ENCODE assay signal across 1 cellular context in the genomic region with DNA sequence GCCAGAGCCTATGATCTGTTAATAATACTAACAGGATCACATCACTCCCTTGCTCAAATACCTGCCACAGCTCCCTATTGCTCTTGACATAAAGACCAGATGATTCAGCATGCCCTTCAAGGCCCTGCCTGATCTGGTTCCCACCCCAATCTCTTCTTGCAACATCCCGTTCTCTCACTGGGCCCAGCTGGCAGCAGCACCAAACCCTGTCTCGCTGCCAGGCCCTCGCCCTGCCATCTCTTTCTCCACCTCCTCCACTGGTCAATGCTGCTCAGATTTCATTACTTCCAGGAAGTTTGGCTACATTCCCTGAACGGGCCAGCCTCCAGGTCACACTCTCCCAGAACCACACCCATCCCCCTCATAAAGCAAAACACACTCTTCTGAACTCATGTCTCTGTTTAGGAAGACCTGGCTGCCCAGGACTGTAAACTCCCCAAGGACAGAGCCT.
TF ChIP-seq lines count a peak whose summit lies in the region.

No MANE protein-coding gene starts in this region.

TF ChIP-seq in K562, 482 proteins besides CTCF, POLR2A, EP300 and RAD21 (continues in another document):
- TF ChIP-seq HDAC2 (IDR thresholded peaks at IDR 0.05) = 0 out of 2 replicates have a peak, but pooled peaks have one; percentile 21
- TF ChIP-seq NFE2 (IDR thresholded peaks at IDR 0.05; ENCODE audit: low read depth) = peak; percentile 39; the same call in 1 of the 2 replicates
- TF ChIP-seq, protein P1, sequence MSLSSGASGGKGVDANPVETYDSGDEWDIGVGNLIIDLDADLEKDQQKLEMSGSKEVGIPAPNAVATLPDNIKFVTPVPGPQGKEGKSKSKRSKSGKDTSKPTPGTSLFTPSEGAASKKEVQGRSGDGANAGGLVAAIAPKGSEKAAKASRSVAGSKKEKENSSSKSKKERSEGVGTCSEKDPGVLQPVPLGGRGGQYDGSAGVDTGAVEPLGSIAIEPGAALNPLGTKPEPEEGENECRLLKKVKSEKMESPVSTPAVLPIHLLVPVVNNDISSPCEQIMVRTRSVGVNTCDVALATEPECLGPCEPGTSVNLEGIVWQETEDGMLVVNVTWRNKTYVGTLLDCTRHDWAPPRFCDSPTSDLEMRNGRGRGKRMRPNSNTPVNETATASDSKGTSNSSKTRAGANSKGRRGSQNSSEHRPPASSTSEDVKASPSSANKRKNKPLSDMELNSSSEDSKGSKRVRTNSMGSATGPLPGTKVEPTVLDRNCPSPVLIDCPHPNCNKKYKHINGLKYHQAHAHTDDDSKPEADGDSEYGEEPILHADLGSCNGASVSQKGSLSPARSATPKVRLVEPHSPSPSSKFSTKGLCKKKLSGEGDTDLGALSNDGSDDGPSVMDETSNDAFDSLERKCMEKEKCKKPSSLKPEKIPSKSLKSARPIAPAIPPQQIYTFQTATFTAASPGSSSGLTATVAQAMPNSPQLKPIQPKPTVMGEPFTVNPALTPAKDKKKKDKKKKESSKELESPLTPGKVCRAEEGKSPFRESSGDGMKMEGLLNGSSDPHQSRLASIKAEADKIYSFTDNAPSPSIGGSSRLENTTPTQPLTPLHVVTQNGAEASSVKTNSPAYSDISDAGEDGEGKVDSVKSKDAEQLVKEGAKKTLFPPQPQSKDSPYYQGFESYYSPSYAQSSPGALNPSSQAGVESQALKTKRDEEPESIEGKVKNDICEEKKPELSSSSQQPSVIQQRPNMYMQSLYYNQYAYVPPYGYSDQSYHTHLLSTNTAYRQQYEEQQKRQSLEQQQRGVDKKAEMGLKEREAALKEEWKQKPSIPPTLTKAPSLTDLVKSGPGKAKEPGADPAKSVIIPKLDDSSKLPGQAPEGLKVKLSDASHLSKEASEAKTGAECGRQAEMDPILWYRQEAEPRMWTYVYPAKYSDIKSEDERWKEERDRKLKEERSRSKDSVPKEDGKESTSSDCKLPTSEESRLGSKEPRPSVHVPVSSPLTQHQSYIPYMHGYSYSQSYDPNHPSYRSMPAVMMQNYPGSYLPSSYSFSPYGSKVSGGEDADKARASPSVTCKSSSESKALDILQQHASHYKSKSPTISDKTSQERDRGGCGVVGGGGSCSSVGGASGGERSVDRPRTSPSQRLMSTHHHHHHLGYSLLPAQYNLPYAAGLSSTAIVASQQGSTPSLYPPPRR (CRISPR knock-in tag; IDR thresholded peaks at IDR 0.05; ENCODE audit: borderline replicate concordance) = no peak
- TF ChIP-seq ADNP (tag; IDR thresholded peaks at IDR 0.05) = no peak
- TF ChIP-seq SRSF3 (IDR thresholded peaks at IDR 0.05; ENCODE audit: insufficient read depth, low read length) = no peak
- TF ChIP-seq JUNB (CRISPR knock-in tag; conservative IDR thresholded peaks at IDR 0.05) = no peak
- TF ChIP-seq TAF15 (IDR thresholded peaks at IDR 0.05; ENCODE audit: low read depth, low read length) = no peak
- no peak for TF ChIP-seq SETDB1 (IDR thresholded peaks at IDR 0.05; ENCODE audit: low read length)
- TF ChIP-seq HDAC6 (IDR thresholded peaks at IDR 0.05; ENCODE audit: low read depth, low read length) = no peak
- TF ChIP-seq BACH1 (tag; IDR thresholded peaks at IDR 0.05) = no peak
- TF ChIP-seq, protein P2, sequence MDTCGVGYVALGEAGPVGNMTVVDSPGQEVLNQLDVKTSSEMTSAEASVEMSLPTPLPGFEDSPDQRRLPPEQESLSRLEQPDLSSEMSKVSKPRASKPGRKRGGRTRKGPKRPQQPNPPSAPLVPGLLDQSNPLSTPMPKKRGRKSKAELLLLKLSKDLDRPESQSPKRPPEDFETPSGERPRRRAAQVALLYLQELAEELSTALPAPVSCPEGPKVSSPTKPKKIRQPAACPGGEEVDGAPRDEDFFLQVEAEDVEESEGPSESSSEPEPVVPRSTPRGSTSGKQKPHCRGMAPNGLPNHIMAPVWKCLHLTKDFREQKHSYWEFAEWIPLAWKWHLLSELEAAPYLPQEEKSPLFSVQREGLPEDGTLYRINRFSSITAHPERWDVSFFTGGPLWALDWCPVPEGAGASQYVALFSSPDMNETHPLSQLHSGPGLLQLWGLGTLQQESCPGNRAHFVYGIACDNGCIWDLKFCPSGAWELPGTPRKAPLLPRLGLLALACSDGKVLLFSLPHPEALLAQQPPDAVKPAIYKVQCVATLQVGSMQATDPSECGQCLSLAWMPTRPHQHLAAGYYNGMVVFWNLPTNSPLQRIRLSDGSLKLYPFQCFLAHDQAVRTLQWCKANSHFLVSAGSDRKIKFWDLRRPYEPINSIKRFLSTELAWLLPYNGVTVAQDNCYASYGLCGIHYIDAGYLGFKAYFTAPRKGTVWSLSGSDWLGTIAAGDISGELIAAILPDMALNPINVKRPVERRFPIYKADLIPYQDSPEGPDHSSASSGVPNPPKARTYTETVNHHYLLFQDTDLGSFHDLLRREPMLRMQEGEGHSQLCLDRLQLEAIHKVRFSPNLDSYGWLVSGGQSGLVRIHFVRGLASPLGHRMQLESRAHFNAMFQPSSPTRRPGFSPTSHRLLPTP (IDR thresholded peaks at IDR 0.05; ENCODE audit: borderline replicate concordance, extremely low read depth, insufficient read length) = no peak
- 0 out of 2 replicates have a peak, but pooled peaks have one; percentile 29 for TF ChIP-seq NFIC (IDR thresholded peaks at IDR 0.05)
- no peak for TF ChIP-seq ZNF586 (CRISPR knock-in tag; conservative IDR thresholded peaks at IDR 0.05)
- no peak for TF ChIP-seq YBX1 (IDR thresholded peaks at IDR 0.05)
- no peak for TF ChIP-seq STAT5A (IDR thresholded peaks at IDR 0.05; ENCODE audit: borderline replicate concordance, low read length)
- TF ChIP-seq ZSCAN32 (CRISPR knock-in tag; IDR thresholded peaks at IDR 0.05) = no peak
- TF ChIP-seq, protein P3, sequence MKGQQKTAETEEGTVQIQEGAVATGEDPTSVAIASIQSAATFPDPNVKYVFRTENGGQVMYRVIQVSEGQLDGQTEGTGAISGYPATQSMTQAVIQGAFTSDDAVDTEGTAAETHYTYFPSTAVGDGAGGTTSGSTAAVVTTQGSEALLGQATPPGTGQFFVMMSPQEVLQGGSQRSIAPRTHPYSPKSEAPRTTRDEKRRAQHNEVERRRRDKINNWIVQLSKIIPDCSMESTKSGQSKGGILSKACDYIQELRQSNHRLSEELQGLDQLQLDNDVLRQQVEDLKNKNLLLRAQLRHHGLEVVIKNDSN (CRISPR knock-in tag; IDR thresholded peaks at IDR 0.05) = no peak
- no peak for TF ChIP-seq SMAD1 (IDR thresholded peaks at IDR 0.05; ENCODE audit: low read depth, low read length, partially characterized antibody)
- no peak for TF ChIP-seq GATAD2B (IDR thresholded peaks at IDR 0.05; ENCODE audit: borderline replicate concordance)
- peak; percentile 59 for TF ChIP-seq CEBPB (tag; IDR thresholded peaks at IDR 0.05)
- TF ChIP-seq KLF6 (CRISPR knock-in tag; IDR thresholded peaks at IDR 0.05; ENCODE audit: borderline replicate concordance) = no peak
- TF ChIP-seq MEF2A (IDR thresholded peaks at IDR 0.05; ENCODE audit: control insufficient read depth, low read depth, low read length) = no peak
- no peak for TF ChIP-seq HNRNPUL1 (IDR thresholded peaks at IDR 0.05; ENCODE audit: low read length)
- no peak for TF ChIP-seq RBM25 (IDR thresholded peaks at IDR 0.05; ENCODE audit: low read depth, low read length, severe bottlenecking)
- TF ChIP-seq, protein P4, sequence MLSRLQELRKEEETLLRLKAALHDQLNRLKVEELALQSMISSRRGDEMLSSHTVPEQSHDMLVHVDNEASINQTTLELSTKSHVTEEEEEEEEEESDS (CRISPR knock-in tag; IDR thresholded peaks at IDR 0.05) = no peak
- TF ChIP-seq, protein P5, sequence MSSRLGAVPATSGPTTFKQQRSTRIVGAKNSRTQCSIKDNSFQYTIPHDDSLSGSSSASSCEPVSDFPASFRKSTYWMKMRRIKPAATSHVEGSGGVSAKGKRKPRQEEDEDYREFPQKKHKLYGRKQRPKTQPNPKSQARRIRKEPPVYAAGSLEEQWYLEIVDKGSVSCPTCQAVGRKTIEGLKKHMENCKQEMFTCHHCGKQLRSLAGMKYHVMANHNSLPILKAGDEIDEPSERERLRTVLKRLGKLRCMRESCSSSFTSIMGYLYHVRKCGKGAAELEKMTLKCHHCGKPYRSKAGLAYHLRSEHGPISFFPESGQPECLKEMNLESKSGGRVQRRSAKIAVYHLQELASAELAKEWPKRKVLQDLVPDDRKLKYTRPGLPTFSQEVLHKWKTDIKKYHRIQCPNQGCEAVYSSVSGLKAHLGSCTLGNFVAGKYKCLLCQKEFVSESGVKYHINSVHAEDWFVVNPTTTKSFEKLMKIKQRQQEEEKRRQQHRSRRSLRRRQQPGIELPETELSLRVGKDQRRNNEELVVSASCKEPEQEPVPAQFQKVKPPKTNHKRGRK (tag; IDR thresholded peaks at IDR 0.05) = no peak
- TF ChIP-seq ESRRA (IDR thresholded peaks at IDR 0.05; ENCODE audit: borderline replicate concordance, low read depth) = no peak
- no peak for TF ChIP-seq FOXP1 (CRISPR knock-in tag; IDR thresholded peaks at IDR 0.05)
- peak; percentile 74 to 87; a peak in 3 of 4 replicates for TF ChIP-seq KDM1A (IDR thresholded peaks at IDR 0.05)
- peak; percentile 20; the same call in 1 of the 2 replicates for TF ChIP-seq C11orf30 (IDR thresholded peaks at IDR 0.05; ENCODE audit: low read depth)
- TF ChIP-seq FOXA3 (CRISPR knock-in tag; conservative IDR thresholded peaks at IDR 0.05 in 1 of 2, IDR thresholded peaks at IDR 0.05 in 1 of 2) = no peak
- no peak for TF ChIP-seq ZNF311 (CRISPR knock-in tag; IDR thresholded peaks at IDR 0.05)
- no peak for TF ChIP-seq ZNF224 (CRISPR knock-in tag; IDR thresholded peaks at IDR 0.05)
- TF ChIP-seq, protein P6, sequence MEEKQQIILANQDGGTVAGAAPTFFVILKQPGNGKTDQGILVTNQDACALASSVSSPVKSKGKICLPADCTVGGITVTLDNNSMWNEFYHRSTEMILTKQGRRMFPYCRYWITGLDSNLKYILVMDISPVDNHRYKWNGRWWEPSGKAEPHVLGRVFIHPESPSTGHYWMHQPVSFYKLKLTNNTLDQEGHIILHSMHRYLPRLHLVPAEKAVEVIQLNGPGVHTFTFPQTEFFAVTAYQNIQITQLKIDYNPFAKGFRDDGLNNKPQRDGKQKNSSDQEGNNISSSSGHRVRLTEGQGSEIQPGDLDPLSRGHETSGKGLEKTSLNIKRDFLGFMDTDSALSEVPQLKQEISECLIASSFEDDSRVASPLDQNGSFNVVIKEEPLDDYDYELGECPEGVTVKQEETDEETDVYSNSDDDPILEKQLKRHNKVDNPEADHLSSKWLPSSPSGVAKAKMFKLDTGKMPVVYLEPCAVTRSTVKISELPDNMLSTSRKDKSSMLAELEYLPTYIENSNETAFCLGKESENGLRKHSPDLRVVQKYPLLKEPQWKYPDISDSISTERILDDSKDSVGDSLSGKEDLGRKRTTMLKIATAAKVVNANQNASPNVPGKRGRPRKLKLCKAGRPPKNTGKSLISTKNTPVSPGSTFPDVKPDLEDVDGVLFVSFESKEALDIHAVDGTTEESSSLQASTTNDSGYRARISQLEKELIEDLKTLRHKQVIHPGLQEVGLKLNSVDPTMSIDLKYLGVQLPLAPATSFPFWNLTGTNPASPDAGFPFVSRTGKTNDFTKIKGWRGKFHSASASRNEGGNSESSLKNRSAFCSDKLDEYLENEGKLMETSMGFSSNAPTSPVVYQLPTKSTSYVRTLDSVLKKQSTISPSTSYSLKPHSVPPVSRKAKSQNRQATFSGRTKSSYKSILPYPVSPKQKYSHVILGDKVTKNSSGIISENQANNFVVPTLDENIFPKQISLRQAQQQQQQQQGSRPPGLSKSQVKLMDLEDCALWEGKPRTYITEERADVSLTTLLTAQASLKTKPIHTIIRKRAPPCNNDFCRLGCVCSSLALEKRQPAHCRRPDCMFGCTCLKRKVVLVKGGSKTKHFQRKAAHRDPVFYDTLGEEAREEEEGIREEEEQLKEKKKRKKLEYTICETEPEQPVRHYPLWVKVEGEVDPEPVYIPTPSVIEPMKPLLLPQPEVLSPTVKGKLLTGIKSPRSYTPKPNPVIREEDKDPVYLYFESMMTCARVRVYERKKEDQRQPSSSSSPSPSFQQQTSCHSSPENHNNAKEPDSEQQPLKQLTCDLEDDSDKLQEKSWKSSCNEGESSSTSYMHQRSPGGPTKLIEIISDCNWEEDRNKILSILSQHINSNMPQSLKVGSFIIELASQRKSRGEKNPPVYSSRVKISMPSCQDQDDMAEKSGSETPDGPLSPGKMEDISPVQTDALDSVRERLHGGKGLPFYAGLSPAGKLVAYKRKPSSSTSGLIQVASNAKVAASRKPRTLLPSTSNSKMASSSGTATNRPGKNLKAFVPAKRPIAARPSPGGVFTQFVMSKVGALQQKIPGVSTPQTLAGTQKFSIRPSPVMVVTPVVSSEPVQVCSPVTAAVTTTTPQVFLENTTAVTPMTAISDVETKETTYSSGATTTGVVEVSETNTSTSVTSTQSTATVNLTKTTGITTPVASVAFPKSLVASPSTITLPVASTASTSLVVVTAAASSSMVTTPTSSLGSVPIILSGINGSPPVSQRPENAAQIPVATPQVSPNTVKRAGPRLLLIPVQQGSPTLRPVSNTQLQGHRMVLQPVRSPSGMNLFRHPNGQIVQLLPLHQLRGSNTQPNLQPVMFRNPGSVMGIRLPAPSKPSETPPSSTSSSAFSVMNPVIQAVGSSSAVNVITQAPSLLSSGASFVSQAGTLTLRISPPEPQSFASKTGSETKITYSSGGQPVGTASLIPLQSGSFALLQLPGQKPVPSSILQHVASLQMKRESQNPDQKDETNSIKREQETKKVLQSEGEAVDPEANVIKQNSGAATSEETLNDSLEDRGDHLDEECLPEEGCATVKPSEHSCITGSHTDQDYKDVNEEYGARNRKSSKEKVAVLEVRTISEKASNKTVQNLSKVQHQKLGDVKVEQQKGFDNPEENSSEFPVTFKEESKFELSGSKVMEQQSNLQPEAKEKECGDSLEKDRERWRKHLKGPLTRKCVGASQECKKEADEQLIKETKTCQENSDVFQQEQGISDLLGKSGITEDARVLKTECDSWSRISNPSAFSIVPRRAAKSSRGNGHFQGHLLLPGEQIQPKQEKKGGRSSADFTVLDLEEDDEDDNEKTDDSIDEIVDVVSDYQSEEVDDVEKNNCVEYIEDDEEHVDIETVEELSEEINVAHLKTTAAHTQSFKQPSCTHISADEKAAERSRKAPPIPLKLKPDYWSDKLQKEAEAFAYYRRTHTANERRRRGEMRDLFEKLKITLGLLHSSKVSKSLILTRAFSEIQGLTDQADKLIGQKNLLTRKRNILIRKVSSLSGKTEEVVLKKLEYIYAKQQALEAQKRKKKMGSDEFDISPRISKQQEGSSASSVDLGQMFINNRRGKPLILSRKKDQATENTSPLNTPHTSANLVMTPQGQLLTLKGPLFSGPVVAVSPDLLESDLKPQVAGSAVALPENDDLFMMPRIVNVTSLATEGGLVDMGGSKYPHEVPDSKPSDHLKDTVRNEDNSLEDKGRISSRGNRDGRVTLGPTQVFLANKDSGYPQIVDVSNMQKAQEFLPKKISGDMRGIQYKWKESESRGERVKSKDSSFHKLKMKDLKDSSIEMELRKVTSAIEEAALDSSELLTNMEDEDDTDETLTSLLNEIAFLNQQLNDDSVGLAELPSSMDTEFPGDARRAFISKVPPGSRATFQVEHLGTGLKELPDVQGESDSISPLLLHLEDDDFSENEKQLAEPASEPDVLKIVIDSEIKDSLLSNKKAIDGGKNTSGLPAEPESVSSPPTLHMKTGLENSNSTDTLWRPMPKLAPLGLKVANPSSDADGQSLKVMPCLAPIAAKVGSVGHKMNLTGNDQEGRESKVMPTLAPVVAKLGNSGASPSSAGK (IDR thresholded peaks at IDR 0.05) = no peak
- TF ChIP-seq CCAR2 (IDR thresholded peaks at IDR 0.05; ENCODE audit: low read depth, low read length) = no peak
- no peak for TF ChIP-seq TCFL5 (CRISPR knock-in tag; conservative IDR thresholded peaks at IDR 0.05)
- TF ChIP-seq, protein P7, sequence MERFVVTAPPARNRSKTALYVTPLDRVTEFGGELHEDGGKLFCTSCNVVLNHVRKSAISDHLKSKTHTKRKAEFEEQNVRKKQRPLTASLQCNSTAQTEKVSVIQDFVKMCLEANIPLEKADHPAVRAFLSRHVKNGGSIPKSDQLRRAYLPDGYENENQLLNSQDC (CRISPR knock-in tag; IDR thresholded peaks at IDR 0.05) = no peak
- TF ChIP-seq, protein P8, sequence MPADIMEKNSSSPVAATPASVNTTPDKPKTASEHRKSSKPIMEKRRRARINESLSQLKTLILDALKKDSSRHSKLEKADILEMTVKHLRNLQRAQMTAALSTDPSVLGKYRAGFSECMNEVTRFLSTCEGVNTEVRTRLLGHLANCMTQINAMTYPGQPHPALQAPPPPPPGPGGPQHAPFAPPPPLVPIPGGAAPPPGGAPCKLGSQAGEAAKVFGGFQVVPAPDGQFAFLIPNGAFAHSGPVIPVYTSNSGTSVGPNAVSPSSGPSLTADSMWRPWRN (IDR thresholded peaks at IDR 0.05; ENCODE audit: low read depth) = no peak
